Comparison of ENCODE assay signal across 10 cellular contexts in genomic region chr14:75401356-75401755, GRCh38. TPM values are rescaled to one million over a fixed set of nuclear protein-coding genes. Genes with fewer than 3 reads are reported as not detected.
DNase-seq lines count a peak whose midpoint lies in the region; ATAC-seq and TF ChIP-seq lines count a peak whose summit lies in the region.
"Had no signal": no experiment of that assay in that cellular context is flagged by ENCODE, and none has a peak within 500 bp of the region (broad histone marks: within the 10 kb centered on the region; RNA-seq: fewer than 3 reads in every experiment).

No MANE protein-coding gene starts in this region.

- H3F3A ChIP-seq in SK-N-SH (replicated peaks; ENCODE audit: insufficient read depth) = no peaks in the 10 kb centered on the region

- no peaks in the 10 kb centered on the region for H3K9me3 Mint-ChIP-seq in activated T-cell treated with anti-CD3 and anti-CD28 coated beads, Interleukin-2, amount 50 U/mL, for 24 hours

- H3K4me1 Mint-ChIP-seq in activated T-cell treated with anti-CD3 and anti-CD28 coated beads, Interleukin-2, amount 50 U/mL, for 24 hours (ENCODE audit: low read depth) = peaks cover 6% of the 10 kb centered on the region

- 66% methylated on average over 10 of the region's 10 CpGs for WGBS in SK-N-SH (ENCODE audit: low lambda C conversion rate)

- no peak overlapping the region for H3K4me3 ChIP-seq in SK-N-SH (ENCODE audit: low read depth in 2 of 2, low read length in 1 of 2)

- H4K20me1 ChIP-seq in SK-N-SH (ENCODE audit: insufficient read depth) = no peaks in the 10 kb centered on the region

- POLR2A ChIA-PET in SK-N-SH (lab: Yijun Ruan, JAX) = no interaction called here

- H3K4me3 Mint-ChIP-seq in activated T-cell treated with anti-CD3 and anti-CD28 coated beads, Interleukin-2, amount 50 U/mL, for 24 hours = no peak overlapping the region

- ATAC-seq in Right ventricle myocardium superior (ENCODE audit: poor library complexity) (peak; percentile 76), HG03460 (IDR thresholded peaks at IDR 0.05; ENCODE audit: unreplicated experiment) (no peak)

- no peak for TF ChIP-seq CTCF in VCaP (conservative IDR thresholded peaks at IDR 0.05)
- TF ChIP-seq CTCF in SK-N-SH (IDR thresholded peaks at IDR 0.05) = no peak

- no peaks in the 10 kb centered on the region for H3K79me2 ChIP-seq in SK-N-SH (ENCODE audit: insufficient read depth)

- no peaks in the 10 kb centered on the region for H3K36me3 Mint-ChIP-seq in activated T-cell treated with anti-CD3 and anti-CD28 coated beads, Interleukin-2, amount 50 U/mL, for 24 hours (ENCODE audit: low read depth)
- H3K36me3 Mint-ChIP-seq: CD4-positive, CD25-positive, alpha-beta regulatory T cell had no signal

- intact Hi-C loops in Right ventricle myocardium superior (cut with DNase I) = no loop called here

- peaks cover 10% of the 10 kb centered on the region; the same call in 1 of the 2 replicates for H3K27me3 ChIP-seq in SK-N-SH (ENCODE audit: insufficient read depth)

- H3K27ac Mint-ChIP-seq in activated T-cell treated with anti-CD3 and anti-CD28 coated beads, Interleukin-2, amount 50 U/mL, for 24 hours = no peak overlapping the region
- H3K27ac Mint-ChIP-seq: CD4-positive, CD25-positive, alpha-beta regulatory T cell had no signal

- H3K27ac ChIP-seq in VCaP (peak overlapping the region; percentile 78), SK-N-SH (ENCODE audit: low read depth in 2 of 2, low read length in 1 of 2) (no peak overlapping the region)

- H3K4me1 ChIP-seq in SK-N-SH (ENCODE audit: control insufficient read depth in 1 of 2, insufficient read depth in 2 of 2, low read depth in 1 of 2, low read length in 1 of 2) = peaks cover 13 to 14% of the 10 kb centered on the region in 2 experiments; a peak in 3 of 4 replicates

- no peak for TF ChIP-seq EP300 in SK-N-SH (IDR thresholded peaks at IDR 0.05; ENCODE audit: borderline replicate concordance in 1 of 2, low read depth in 1 of 2, low read length in 1 of 2)

- CTCF ChIA-PET in SK-N-SH (lab: Yijun Ruan, JAX) = interaction anchor here (1.1 to 1.3 kb wide), 2 partner anchors 14 to 27 kb away, joined by 3 to 4 read pairs; partner anchors contain the start of gene JDP2

- no peaks in the 10 kb centered on the region for H3K9me2 ChIP-seq in SK-N-SH

- H3K9me3 ChIP-seq in SK-N-SH = no peaks in the 10 kb centered on the region

- no peak overlapping the region for H3K9ac ChIP-seq in SK-N-SH

- TF ChIP-seq RAD21 in SK-N-SH (IDR thresholded peaks at IDR 0.05; ENCODE audit: low read length) = no peak

- no peak overlapping the region for H3K4me2 ChIP-seq in SK-N-SH

- H3K36me3 ChIP-seq in SK-N-SH (replicated peaks in 1 of 2; ENCODE audit: control insufficient read depth in 1 of 2, insufficient read depth in 2 of 2, low read length in 1 of 2) = no peaks in the 10 kb centered on the region

- no peaks in the 10 kb centered on the region for H3K27me3 Mint-ChIP-seq in activated T-cell treated with anti-CD3 and anti-CD28 coated beads, Interleukin-2, amount 50 U/mL, for 24 hours

- no peak overlapping the region for H2AFZ ChIP-seq in SK-N-SH (ENCODE audit: low read depth)

- peak; percentile 63 for DNase-seq in AG08396 (ENCODE audit: low spot score)
- peak; percentile 63 for DNase-seq in Right ventricle myocardium superior
- DNase-seq in non-pigmented ciliary epithelial cell (ENCODE audit: low read depth) = peak; percentile 6
- DNase-seq in activated T-cell treated with anti-CD3 and anti-CD28 coated beads, Interleukin-2, amount 50 U/mL, for 24 hours = no peak
- no peak for DNase-seq in SK-N-SH
- no peak for DNase-seq in cortex of kidney (lab: John Stamatoyannopoulos, UW)
- DNase-seq: CD4-positive, CD25-positive, alpha-beta regulatory T cell; NCI-H2029 treated with DMSO at 0.1 percent for 48 hours had no signal

TF ChIP-seq in SK-N-SH, 30 proteins besides CTCF, POLR2A, EP300 and RAD21:
- TF ChIP-seq, protein P1, sequence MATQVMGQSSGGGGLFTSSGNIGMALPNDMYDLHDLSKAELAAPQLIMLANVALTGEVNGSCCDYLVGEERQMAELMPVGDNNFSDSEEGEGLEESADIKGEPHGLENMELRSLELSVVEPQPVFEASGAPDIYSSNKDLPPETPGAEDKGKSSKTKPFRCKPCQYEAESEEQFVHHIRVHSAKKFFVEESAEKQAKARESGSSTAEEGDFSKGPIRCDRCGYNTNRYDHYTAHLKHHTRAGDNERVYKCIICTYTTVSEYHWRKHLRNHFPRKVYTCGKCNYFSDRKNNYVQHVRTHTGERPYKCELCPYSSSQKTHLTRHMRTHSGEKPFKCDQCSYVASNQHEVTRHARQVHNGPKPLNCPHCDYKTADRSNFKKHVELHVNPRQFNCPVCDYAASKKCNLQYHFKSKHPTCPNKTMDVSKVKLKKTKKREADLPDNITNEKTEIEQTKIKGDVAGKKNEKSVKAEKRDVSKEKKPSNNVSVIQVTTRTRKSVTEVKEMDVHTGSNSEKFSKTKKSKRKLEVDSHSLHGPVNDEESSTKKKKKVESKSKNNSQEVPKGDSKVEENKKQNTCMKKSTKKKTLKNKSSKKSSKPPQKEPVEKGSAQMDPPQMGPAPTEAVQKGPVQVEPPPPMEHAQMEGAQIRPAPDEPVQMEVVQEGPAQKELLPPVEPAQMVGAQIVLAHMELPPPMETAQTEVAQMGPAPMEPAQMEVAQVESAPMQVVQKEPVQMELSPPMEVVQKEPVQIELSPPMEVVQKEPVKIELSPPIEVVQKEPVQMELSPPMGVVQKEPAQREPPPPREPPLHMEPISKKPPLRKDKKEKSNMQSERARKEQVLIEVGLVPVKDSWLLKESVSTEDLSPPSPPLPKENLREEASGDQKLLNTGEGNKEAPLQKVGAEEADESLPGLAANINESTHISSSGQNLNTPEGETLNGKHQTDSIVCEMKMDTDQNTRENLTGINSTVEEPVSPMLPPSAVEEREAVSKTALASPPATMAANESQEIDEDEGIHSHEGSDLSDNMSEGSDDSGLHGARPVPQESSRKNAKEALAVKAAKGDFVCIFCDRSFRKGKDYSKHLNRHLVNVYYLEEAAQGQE (IDR thresholded peaks at IDR 0.05; ENCODE audit: low read depth, low read length) = no peak
- TF ChIP-seq, protein P2, sequence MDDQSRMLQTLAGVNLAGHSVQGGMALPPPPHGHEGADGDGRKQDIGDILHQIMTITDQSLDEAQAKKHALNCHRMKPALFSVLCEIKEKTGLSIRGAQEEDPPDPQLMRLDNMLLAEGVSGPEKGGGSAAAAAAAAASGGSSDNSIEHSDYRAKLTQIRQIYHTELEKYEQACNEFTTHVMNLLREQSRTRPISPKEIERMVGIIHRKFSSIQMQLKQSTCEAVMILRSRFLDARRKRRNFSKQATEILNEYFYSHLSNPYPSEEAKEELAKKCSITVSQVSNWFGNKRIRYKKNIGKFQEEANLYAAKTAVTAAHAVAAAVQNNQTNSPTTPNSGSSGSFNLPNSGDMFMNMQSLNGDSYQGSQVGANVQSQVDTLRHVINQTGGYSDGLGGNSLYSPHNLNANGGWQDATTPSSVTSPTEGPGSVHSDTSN (IDR thresholded peaks at IDR 0.05) = no peak
- no peak for TF ChIP-seq SIN3A (IDR thresholded peaks at IDR 0.05; ENCODE audit: borderline replicate concordance, low read depth, low read length)
- TF ChIP-seq YY1 (IDR thresholded peaks at IDR 0.05; ENCODE audit: low read depth) = no peak
- no peak for TF ChIP-seq MEF2A (IDR thresholded peaks at IDR 0.05; ENCODE audit: borderline replicate concordance, low read depth)
- no peak for TF ChIP-seq TAF1 (IDR thresholded peaks at IDR 0.05; ENCODE audit: borderline replicate concordance, low read depth, low read length)
- TF ChIP-seq FOXJ3 (CRISPR knock-in tag; IDR thresholded peaks at IDR 0.05) = no peak
- TF ChIP-seq TEAD4 (IDR thresholded peaks at IDR 0.05; ENCODE audit: borderline replicate concordance, insufficient read depth) = no peak
- no peak for TF ChIP-seq RCOR1 (IDR thresholded peaks at IDR 0.05; ENCODE audit: low read length)
- TF ChIP-seq POLR2AphosphoS5 (IDR thresholded peaks at IDR 0.05; ENCODE audit: low read depth, low read length) = no peak

RNA-seq across cellular contexts. Expression of gene JDP2, which starts 26.5 kb away (rescaled TPM):
- 22.1 TPM for total RNA-seq in Right ventricle myocardium superior
- 21.1 and 22.3 TPM in 2 replicates for polyA plus RNA-seq in SK-N-SH (2012; rRNA removed)
- 21.9 and 22.5 TPM in 2 replicates for polyA plus RNA-seq in SK-N-SH (2012; cell fraction: cytosol; rRNA removed)
- 12.9 and 14.8 TPM in 2 replicates for polyA plus RNA-seq in SK-N-SH (2012; cell fraction: nucleus; rRNA removed)

Comparison
In these comparisons a context has a peak if more than half of its experiments do, and no peak if none do; other contexts are left out.
1. DNase-seq: peak in AG08396 (single experiment), Right ventricle myocardium superior (single experiment) and non-pigmented ciliary epithelial cell (single experiment); none in activated T-cell treated with anti-CD3 and anti-CD28 coated beads, Interleukin-2, amount 50 U/mL, for 24 hours (single experiment), SK-N-SH (single experiment) and cortex of kidney (single experiment).